30 cellular contexts compared by ENCODE assay signal in the genomic region with DNA sequence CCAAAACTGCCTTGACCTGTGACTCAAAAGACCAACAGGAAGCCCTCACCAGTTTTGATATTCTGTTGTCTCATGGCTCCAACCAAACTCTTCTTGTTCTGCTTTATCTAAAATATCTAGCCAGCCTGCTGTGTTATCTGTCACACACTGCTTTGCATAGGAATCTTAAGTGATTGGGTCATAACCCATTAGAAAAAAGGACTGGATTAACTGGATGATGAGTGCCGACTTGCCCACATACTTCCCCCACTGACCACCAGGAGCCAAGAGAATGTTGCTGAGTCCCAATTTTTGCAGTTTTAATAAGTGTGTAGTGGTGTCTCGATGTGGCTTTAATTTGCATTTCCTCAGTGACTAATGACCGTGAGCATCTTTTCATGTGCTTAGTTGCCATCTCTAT. TPM values are rescaled to one million over a fixed set of nuclear protein-coding genes. Genes with fewer than 3 reads are reported as not detected.
DNase-seq lines count a peak whose midpoint lies in the region; ATAC-seq, FAIRE-seq and TF ChIP-seq lines count a peak whose summit lies in the region.
"Had no signal": no experiment of that assay in that cellular context is flagged by ENCODE, and none has a peak within 500 bp of the region (broad histone marks: within the 10 kb centered on the region; RNA-seq: fewer than 3 reads in every experiment).

No MANE protein-coding gene starts in this region.

- H3K36me3 Mint-ChIP-seq in Calu3 (ENCODE audit: insufficient read depth, unreplicated experiment) (peaks cover 95% of the 10 kb centered on the region), neural crest cell (ENCODE audit: low read depth) (no peaks in the 10 kb centered on the region)
- H3K36me3 Mint-ChIP-seq in activated CD4-positive, alpha-beta memory T cell treated with anti-CD3 and anti-CD28 coated beads for 36 hours, result no peaks in the 10 kb centered on the region
- H3K36me3 Mint-ChIP-seq: activated naive CD8-positive, alpha-beta T cell had no signal

- DNase-seq in Calu3, result no peak
- DNase-seq in NCI-H526 treated with DMSO at 0.1 percent for 48 hours (lab: John Stamatoyannopoulos, UW), result peak; percentile 18
- DNase-seq in bronchial epithelial cell (ENCODE audit: low read depth), result peak; percentile 24
- DNase-seq in neural crest cell (ENCODE audit: low read depth, low spot score), result no peak
- DNase-seq in NCI-H1417 treated with DMSO at 0.1 percent for 48 hours (lab: John Stamatoyannopoulos, UW), result no peak
- DNase-seq in activated CD4-positive, alpha-beta memory T cell treated with anti-CD3 and anti-CD28 coated beads for 36 hours, result no peak
- no peak for DNase-seq in mucosa of descending colon
- no peak for DNase-seq in transverse colon
- DNase-seq: activated CD4-positive, alpha-beta T cell treated with anti-CD3 and anti-CD28 coated beads, Interleukin-2, amount 10 ng/mL, durations not matched to agents 7 days and 5 days; colonic mucosa; DMS 273 treated with DMSO at 0.1 percent for 48 hours; head of caudate nucleus; left lung; midbrain; NCI-H187; NCI-H748 treated with DMSO at 0.1 percent for 48 hours; posterior cingulate gyrus; SIG-M5; stimulated activated CD4-positive, alpha-beta T cell treated with anti-CD3 and anti-CD28 coated beads, Interleukin-1b, Interleukin-23, amount 100 ng/mL, for 48 hours; substantia nigra; T-helper 1 cell had no signal

- no peak for ATAC-seq in mucosa of descending colon
- ATAC-seq: left lung had no signal

- no peaks in the 10 kb centered on the region for H3K36me3 ChIP-seq in bronchial epithelial cell (ENCODE audit: control insufficient read depth, insufficient read depth, low read length)
- H3K36me3 ChIP-seq in mucosa of descending colon (ENCODE audit: low read depth), result no peaks in the 10 kb centered on the region
- no peaks in the 10 kb centered on the region for H3K36me3 ChIP-seq in transverse colon
- H3K36me3 ChIP-seq: colonic mucosa, left lung had no signal

- H3K27me3 Mint-ChIP-seq in Calu3 (ENCODE audit: unreplicated experiment) (no peaks in the 10 kb centered on the region), neural crest cell (ENCODE audit: low read depth) (peaks cover 30% of the 10 kb centered on the region)
- peaks cover 39% of the 10 kb centered on the region for H3K27me3 Mint-ChIP-seq in activated CD4-positive, alpha-beta memory T cell treated with anti-CD3 and anti-CD28 coated beads for 36 hours

- no peak overlapping the region for H3K27ac ChIP-seq in transverse colon
- H3K27ac ChIP-seq: colonic mucosa, KMS-11, left lung had no signal

- peak; percentile 29 for TF ChIP-seq CTCF in Calu3 (IDR thresholded peaks at IDR 0.05; ENCODE audit: unreplicated experiment)
- TF ChIP-seq CTCF in bronchial epithelial cell (IDR thresholded peaks at IDR 0.05; ENCODE audit: insufficient read depth, low read length, severe bottlenecking), result no peak
- TF ChIP-seq CTCF in neural crest cell (conservative IDR thresholded peaks at IDR 0.05), result peak; percentile 38
- no peak for TF ChIP-seq CTCF in mucosa of descending colon (IDR thresholded peaks at IDR 0.05)
- no peak for TF ChIP-seq CTCF in transverse colon (IDR thresholded peaks at IDR 0.05)

- POLR2A ChIA-PET in activated CD4-positive, alpha-beta memory T cell treated with anti-CD3 and anti-CD28 coated beads for 36 hours (lab: Charles Lee), result no interaction called here

- peak overlapping the region; percentile 61 for H3K4me3 Mint-ChIP-seq in Calu3 (ENCODE audit: low read depth, unreplicated experiment)
- no peak overlapping the region for H3K4me3 Mint-ChIP-seq in neural crest cell
- no peak overlapping the region for H3K4me3 Mint-ChIP-seq in activated CD4-positive, alpha-beta memory T cell treated with anti-CD3 and anti-CD28 coated beads for 36 hours
- H3K4me3 Mint-ChIP-seq: activated CD4-positive, alpha-beta T cell treated with anti-CD3 and anti-CD28 coated beads, Interleukin-2, amount 10 ng/mL, durations not matched to agents 7 days and 5 days; activated naive CD8-positive, alpha-beta T cell; nephron had no signal

- no peak for TF ChIP-seq EP300 in transverse colon (IDR thresholded peaks at IDR 0.05; ENCODE audit: low read depth)

- H3K4me1 ChIP-seq in mucosa of descending colon (ENCODE audit: low read depth), result no peaks in the 10 kb centered on the region
- H3K4me1 ChIP-seq in transverse colon, result no peaks in the 10 kb centered on the region
- H3K4me1 ChIP-seq: colonic mucosa, left lung had no signal

- H3K9me3 Mint-ChIP-seq in Calu3 (ENCODE audit: low read depth, unreplicated experiment), result no peaks in the 10 kb centered on the region
- no peaks in the 10 kb centered on the region for H3K9me3 Mint-ChIP-seq in neural crest cell
- no peaks in the 10 kb centered on the region for H3K9me3 Mint-ChIP-seq in activated CD4-positive, alpha-beta memory T cell treated with anti-CD3 and anti-CD28 coated beads for 36 hours
- H3K9me3 Mint-ChIP-seq: activated CD4-positive, alpha-beta T cell treated with anti-CD3 and anti-CD28 coated beads, Interleukin-2, amount 10 ng/mL, durations not matched to agents 7 days and 5 days; activated T-helper 2 cell treated with anti-CD3 and anti-CD28 coated beads, Interferon-gamma antibody, Interleukin-2, Interleukin-4, amounts not matched to agents 10 μg/mL and 5 μg/mL and 100 μg/mL, durations not matched to agents 14 hours and 24 hours and 36 hours; nephron had no signal

- BruUV-seq in Calu3 (replicated peaks; lab: Mats Ljungman, UMichigan), result no TSS peak

- peak overlapping the region; percentile 77 for H3K27ac Mint-ChIP-seq in Calu3 (ENCODE audit: unreplicated experiment)
- no peak overlapping the region for H3K27ac Mint-ChIP-seq in neural crest cell (ENCODE audit: unreplicated experiment)
- H3K27ac Mint-ChIP-seq in activated CD4-positive, alpha-beta memory T cell treated with anti-CD3 and anti-CD28 coated beads for 36 hours, result no peak overlapping the region
- H3K27ac Mint-ChIP-seq: activated CD4-positive, alpha-beta T cell treated with anti-CD3 and anti-CD28 coated beads, Interleukin-2, amount 10 ng/mL, durations not matched to agents 7 days and 5 days; activated naive CD8-positive, alpha-beta T cell; activated T-helper 2 cell treated with anti-CD3 and anti-CD28 coated beads, Interferon-gamma antibody, Interleukin-2, Interleukin-4, amounts not matched to agents 10 μg/mL and 5 μg/mL and 100 μg/mL, durations not matched to agents 14 hours and 24 hours and 36 hours; CD14-positive monocyte; nephron had no signal

- no peaks in the 10 kb centered on the region for H3K27me3 ChIP-seq in bronchial epithelial cell (ENCODE audit: control insufficient read depth, insufficient read depth, low read length)
- H3K27me3 ChIP-seq in transverse colon, result peaks cover 3% of the 10 kb centered on the region
- H3K27me3 ChIP-seq: colonic mucosa had no signal

- intact Hi-C loops in Calu3 (cut with micrococcal nuclease; ENCODE audit: unreplicated experiment), result no loop called here
- intact Hi-C loops in activated CD4-positive, alpha-beta memory T cell treated with anti-CD3 and anti-CD28 coated beads for 36 hours (cut with micrococcal nuclease), result no loop called here
- intact Hi-C loops in mucosa of descending colon (cut with DNase I, micrococcal nuclease), result no loop called here
- intact Hi-C loops in transverse colon (cut with DNase I; ENCODE audit: low total_unique reads), result no loop called here

- H3K4me3 ChIP-seq in bronchial epithelial cell (ENCODE audit: low read depth, low read length), result no peak overlapping the region
- H3K4me3 ChIP-seq in mucosa of descending colon, result no peak overlapping the region
- no peak overlapping the region for H3K4me3 ChIP-seq in transverse colon
- H3K4me3 ChIP-seq: colonic mucosa, left lung had no signal

- in situ Hi-C loops in transverse colon (cut with MboI; ENCODE audit: low pct_ligation_motif_present in 1 of 4, low pct_unique_long_range_greater_than_20kb in 1 of 4, low sequenced_read_pairs in 3 of 4), result no loop called here

- peaks cover 76% of the 10 kb centered on the region for H3K4me1 Mint-ChIP-seq in Calu3 (ENCODE audit: low read depth, unreplicated experiment)
- no peaks in the 10 kb centered on the region for H3K4me1 Mint-ChIP-seq in neural crest cell
- no peaks in the 10 kb centered on the region for H3K4me1 Mint-ChIP-seq in activated CD4-positive, alpha-beta memory T cell treated with anti-CD3 and anti-CD28 coated beads for 36 hours (ENCODE audit: low read depth)
- H3K4me1 Mint-ChIP-seq: activated CD4-positive, alpha-beta T cell treated with anti-CD3 and anti-CD28 coated beads, Interleukin-2, amount 10 ng/mL, durations not matched to agents 7 days and 5 days; nephron had no signal

- 67 to 74% methylated on average over 1 to 3 of the region's 3 CpGs for WGBS in transverse colon (ENCODE audit: low coverage in 1 of 2), 2 donors

- no peak for TF ChIP-seq POLR2A in transverse colon (IDR thresholded peaks at IDR 0.05)

- FAIRE-seq in bronchial epithelial cell (lab: Jason Lieb, UNC), result no peak
- FAIRE-seq: H54 had no signal

- CTCF ChIA-PET in Calu3 (lab: Charles Lee), result interaction anchor here (1.5 kb wide), 1 partner anchor 15 kb away, joined by 3 read pairs; no protein-coding TSS in a partner anchor
- CTCF ChIA-PET in activated CD4-positive, alpha-beta memory T cell treated with anti-CD3 and anti-CD28 coated beads for 36 hours (lab: Charles Lee), result interaction anchor here (0.7 to 2.6 kb wide), 2 partner anchors 13 to 30 kb away, joined by 3 to 11 read pairs; no protein-coding TSS in a partner anchor

- H3K9me3 ChIP-seq in mucosa of descending colon, result no peaks in the 10 kb centered on the region
- no peaks in the 10 kb centered on the region for H3K9me3 ChIP-seq in transverse colon
- H3K9me3 ChIP-seq: colonic mucosa, left lung had no signal

RNA-seq across cellular contexts. Expression of a gene that starts 6.5 kb away (rescaled TPM):
- total RNA-seq in Calu3 (2022), result 35.9 and 51.2 TPM in 2 replicates
- not detected in 2 replicates for total RNA-seq in bronchial epithelial cell
- 0.30 TPM in 1 of 2 replicates, not detected in the other for total RNA-seq in neural crest cell
- not detected for total RNA-seq in activated CD4-positive, alpha-beta memory T cell treated with anti-CD3 and anti-CD28 coated beads for 36 hours
- total RNA-seq in mucosa of descending colon, result under 1 TPM in 1 of 3 donors, not detected in 2; 0.38 TPM
- under 1 TPM in 1 of 4 donors, not detected in 3; 0.80 TPM for total RNA-seq in transverse colon
- total RNA-seq: activated CD4-positive, alpha-beta T cell treated with anti-CD3 and anti-CD28 coated beads, Interleukin-2, amount 10 ng/mL, durations not matched to agents 7 days and 5 days; activated T-helper 2 cell treated with anti-CD3 and anti-CD28 coated beads, Interferon-gamma antibody, Interleukin-2, Interleukin-4, amounts not matched to agents 10 μg/mL and 5 μg/mL and 100 μg/mL, durations not matched to agents 14 hours and 24 hours and 36 hours; G401; skeletal muscle tissue; urinary bladder had no signal

RNA-seq across cellular contexts. Expression of a gene that starts 22.1 kb away (rescaled TPM):
- total RNA-seq in Calu3 (2022), result 50.6 and 67.6 TPM in 2 replicates
- 12.9 and 13.6 TPM in 2 replicates for total RNA-seq in bronchial epithelial cell
- 38.7 and 39.9 TPM in 2 replicates for total RNA-seq in neural crest cell
- 10 to 100 TPM; 40.3 to 41.4 TPM for total RNA-seq in activated CD4-positive, alpha-beta memory T cell treated with anti-CD3 and anti-CD28 coated beads for 36 hours
- 10 to 100 TPM; 18.0 to 27.2 (median 21.1) TPM for total RNA-seq in mucosa of descending colon
- total RNA-seq in transverse colon, result 10 to 100 TPM in 2 of 4 donors, 1 to 10 TPM in 2; 7.2 to 18.6 (median 9.5) TPM

Comparison
In these comparisons a context has a peak if more than half of its experiments do, and no peak if none do; other contexts are left out.
1. DNase-seq: peak in NCI-H526 treated with DMSO at 0.1 percent for 48 hours (single experiment) and bronchial epithelial cell (single experiment); none in Calu3 (single experiment), neural crest cell (single experiment), NCI-H1417 treated with DMSO at 0.1 percent for 48 hours (single experiment), activated CD4-positive, alpha-beta memory T cell treated with anti-CD3 and anti-CD28 coated beads for 36 hours (single experiment), mucosa of descending colon (0 of 3) and transverse colon (single experiment).
2. CTCF ChIP-seq: peak in Calu3 (single experiment) and neural crest cell (single experiment); none in bronchial epithelial cell (single experiment), mucosa of descending colon (single experiment) and transverse colon (0 of 5).
3. RNA of a gene that starts 6.5 kb away (total RNA-seq): 35.9 to 51.2 TPM in Calu3; 0.38 TPM in mucosa of descending colon, 0.30 TPM in neural crest cell, not detected in bronchial epithelial cell, not detected in activated CD4-positive, alpha-beta memory T cell treated with anti-CD3 and anti-CD28 coated beads for 36 hours and 0.80 TPM in transverse colon; every median in the first group is over 10 times any median in the second.